Comparison of ENCODE assay signal across 18 cellular contexts in genomic region chr5:22593592-22593991, GRCh38.
DNase-seq lines count a peak whose midpoint lies in the region; ATAC-seq and TF ChIP-seq lines count a peak whose summit lies in the region.
"Had no signal": no experiment of that assay in that cellular context is flagged by ENCODE, and none has a peak within 500 bp of the region (broad histone marks: within the 10 kb centered on the region; RNA-seq: fewer than 3 reads in every experiment).

No MANE protein-coding gene starts in this region.

- H3K4me1 Mint-ChIP-seq in type B pancreatic cell (ENCODE audit: unreplicated experiment): no peaks in the 10 kb centered on the region
- H3K4me1 Mint-ChIP-seq: activated CD4-positive, alpha-beta T cell treated with anti-CD3 and anti-CD28 coated beads, Interleukin-2, amount 10 ng/mL, durations not matched to agents 7 days and 5 days; GM23338; naive thymus-derived CD4-positive, alpha-beta T cell had no signal

- H3K4me1 ChIP-seq in foreskin keratinocyte: peaks cover 18% of the 10 kb centered on the region
- no peaks in the 10 kb centered on the region for H3K4me1 ChIP-seq in trophoblast cell (ENCODE audit: control insufficient read depth in 1 of 2, insufficient read depth in 2 of 2, low read length in 2 of 2)
- H3K4me1 ChIP-seq: Caco-2, sigmoid colon had no signal

- no peak overlapping the region for H4K8ac ChIP-seq in trophoblast cell (ENCODE audit: low read depth, low read length)

- no peak overlapping the region for H3K9ac ChIP-seq in trophoblast cell (ENCODE audit: low read length)

- no peaks in the 10 kb centered on the region for H3K36me3 Mint-ChIP-seq in type B pancreatic cell
- H3K36me3 Mint-ChIP-seq: naive thymus-derived CD4-positive, alpha-beta T cell had no signal

- no peak overlapping the region for H3K27ac Mint-ChIP-seq in type B pancreatic cell
- H3K27ac Mint-ChIP-seq: activated CD4-positive, alpha-beta T cell treated with anti-CD3 and anti-CD28 coated beads, Interleukin-2, amount 10 ng/mL, durations not matched to agents 7 days and 5 days; GM23338; naive thymus-derived CD4-positive, alpha-beta T cell had no signal

- H3K14ac ChIP-seq in trophoblast cell (ENCODE audit: low read length): no peak overlapping the region

- no peak overlapping the region for H2BK5ac ChIP-seq in trophoblast cell (ENCODE audit: low read depth, low read length, poor library complexity)

- no peaks in the 10 kb centered on the region for H3K79me2 ChIP-seq in trophoblast cell (ENCODE audit: control insufficient read depth, insufficient read depth, low read length, poor library complexity)

- H3K4me2 ChIP-seq in trophoblast cell (ENCODE audit: low read length): no peak overlapping the region
- H3K4me2 ChIP-seq: GM23338 had no signal

- H3K27ac ChIP-seq in foreskin keratinocyte (no peak overlapping the region), trophoblast cell (ENCODE audit: low read depth, low read length) (no peak overlapping the region)
- H3K27ac ChIP-seq: coronary artery, ovary, sigmoid colon had no signal

- no peak overlapping the region for H2AK5ac ChIP-seq in trophoblast cell (ENCODE audit: low read length)

- H3K4me3 ChIP-seq in trophoblast cell (ENCODE audit: low read depth, low read length): no peak overlapping the region
- H3K4me3 ChIP-seq: coronary artery, GM23338, ovary, sigmoid colon had no signal

- no peak for DNase-seq in type B pancreatic cell (ENCODE audit: extremely low spot score, unreplicated experiment)
- DNase-seq in left cardiac atrium: no peak
- no peak for DNase-seq in foreskin keratinocyte
- DNase-seq in trophoblast cell: no peak
- DNase-seq: activated CD4-positive, alpha-beta T cell treated with anti-CD3 and anti-CD28 coated beads, Interleukin-2, amount 10 ng/mL, durations not matched to agents 7 days and 5 days; activated naive CD4-positive, alpha-beta T cell treated with anti-CD3 and anti-CD28 coated beads, Interleukin-2, amount 50 U/mL, for 16 hours; AML-193; Caco-2; naive thymus-derived CD4-positive, alpha-beta T cell; NCI-H1417; ovary; sigmoid colon; stimulated activated CD4-positive, alpha-beta T cell treated with anti-CD3 and anti-CD28 coated beads, Interleukin-2, amount 100 ng/mL, for 24 hours had no signal

- no peaks in the 10 kb centered on the region for H3K9me3 Mint-ChIP-seq in type B pancreatic cell
- H3K9me3 Mint-ChIP-seq: GM23338 had no signal

- H3K27me3 Mint-ChIP-seq in type B pancreatic cell: no peaks in the 10 kb centered on the region
- H3K27me3 Mint-ChIP-seq: activated CD4-positive, alpha-beta T cell treated with anti-CD3 and anti-CD28 coated beads, Interleukin-2, amount 10 ng/mL, durations not matched to agents 7 days and 5 days; naive thymus-derived CD4-positive, alpha-beta T cell had no signal

- no peak overlapping the region for H3K4ac ChIP-seq in trophoblast cell (ENCODE audit: low read depth, low read length)

- ATAC-seq in GM19455 (IDR thresholded peaks at IDR 0.05; ENCODE audit: unreplicated experiment) (peak; percentile 69), HG02642 (IDR thresholded peaks at IDR 0.05; ENCODE audit: poor library complexity, unreplicated experiment) (peak; percentile 73), HG03159 (IDR thresholded peaks at IDR 0.05; ENCODE audit: unreplicated experiment) (peak; percentile 84), left cardiac atrium (no peak), foreskin keratinocyte (no peak)
- ATAC-seq: GM23338; naive thymus-derived CD4-positive, alpha-beta T cell had no signal

- TF ChIP-seq CTCF in type B pancreatic cell (conservative IDR thresholded peaks at IDR 0.05): no peak
- no peak for TF ChIP-seq CTCF in foreskin keratinocyte (conservative IDR thresholded peaks at IDR 0.05)

- H3K79me1 ChIP-seq in trophoblast cell (ENCODE audit: low read length): no peaks in the 10 kb centered on the region

- H3K4me3 Mint-ChIP-seq in type B pancreatic cell: no peak overlapping the region
- H3K4me3 Mint-ChIP-seq: activated CD4-positive, alpha-beta T cell treated with anti-CD3 and anti-CD28 coated beads, Interleukin-2, amount 10 ng/mL, durations not matched to agents 7 days and 5 days; GM23338; naive thymus-derived CD4-positive, alpha-beta T cell had no signal

- H4K91ac ChIP-seq in trophoblast cell (ENCODE audit: low read depth, low read length): no peak overlapping the region

- H4K12ac ChIP-seq in trophoblast cell (ENCODE audit: low read depth, low read length): no peak overlapping the region

- no peak overlapping the region for H2BK12ac ChIP-seq in trophoblast cell (ENCODE audit: low read length)

- WGBS in trophoblast cell (ENCODE audit: extremely low coverage, insufficient coverage, insufficient read length): no CpG with 5 or more reads among the region's 1 CpG

- no peak overlapping the region for H3K23ac ChIP-seq in trophoblast cell (ENCODE audit: low read length)

- intact Hi-C loops in left cardiac atrium (cut with DNase I): no loop called here

- no peak overlapping the region for H3K18ac ChIP-seq in trophoblast cell (ENCODE audit: low read length)

- no peak overlapping the region for H2AFZ ChIP-seq in trophoblast cell (ENCODE audit: insufficient read depth, low read length, poor library complexity)
- H2AFZ ChIP-seq: GM23338 had no signal

- no peak overlapping the region for H2BK120ac ChIP-seq in trophoblast cell (ENCODE audit: insufficient read depth, low read length, poor library complexity)

- no peaks in the 10 kb centered on the region for H3K9me3 ChIP-seq in trophoblast cell (ENCODE audit: insufficient read depth, low read depth, low read length)
- H3K9me3 ChIP-seq: Caco-2, ovary, sigmoid colon had no signal

- no peaks in the 10 kb centered on the region for H3K36me3 ChIP-seq in trophoblast cell (ENCODE audit: control insufficient read depth in 1 of 2, insufficient read depth in 2 of 2, low read length in 2 of 2)
- H3K36me3 ChIP-seq: ovary, sigmoid colon had no signal

- H3K27me3 ChIP-seq in foreskin keratinocyte (no peaks in the 10 kb centered on the region), trophoblast cell (ENCODE audit: insufficient read depth, low read length) (no peaks in the 10 kb centered on the region)
- H3K27me3 ChIP-seq: ovary, sigmoid colon had no signal

Comparison
In these comparisons a context has a peak if more than half of its experiments do, and no peak if none do; other contexts are left out.
1. ATAC-seq: peak in GM19455 (single experiment), HG02642 (single experiment) and HG03159 (single experiment); none in left cardiac atrium (0 of 2) and foreskin keratinocyte (single experiment).